13 cellular contexts compared by ENCODE assay signal in the genomic region with DNA sequence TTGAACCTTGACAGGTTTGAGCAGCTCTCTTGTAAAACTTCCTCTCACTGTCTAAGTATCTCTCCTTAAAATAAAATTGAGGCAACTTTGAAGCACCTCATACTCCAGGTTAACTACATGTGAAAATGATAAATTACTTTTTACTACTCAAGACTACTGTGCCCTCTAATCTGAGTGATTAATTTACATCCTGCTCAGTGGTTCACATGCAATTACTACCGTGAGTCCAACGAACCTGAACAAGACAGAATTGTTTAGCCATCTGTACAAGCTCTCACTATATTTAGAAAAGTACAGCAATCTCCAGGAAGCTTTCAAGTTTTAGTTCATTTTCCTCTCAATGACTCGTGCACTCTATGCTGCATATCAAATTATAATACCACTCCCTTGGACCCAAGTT. TPM values are rescaled to one million over a fixed set of nuclear protein-coding genes. Genes with fewer than 3 reads are reported as not detected.
A peak's percentile ranks its signal among the peaks of the same experiment; 100 is the strongest.
DNase-seq lines count a peak whose midpoint lies in the region; ATAC-seq lines count a peak whose summit lies in the region.
"Had no signal": no experiment of that assay in that cellular context is flagged by ENCODE, and none has a peak within 500 bp of the region (broad histone marks: within the 10 kb centered on the region; RNA-seq: fewer than 3 reads in every experiment).

No MANE protein-coding gene starts in this region.

- DNase-seq in HT1080 (ENCODE audit: low read depth) = peak; percentile 21
- peak; percentile 22 for DNase-seq in pons (ENCODE audit: low spot score)
- no peak for DNase-seq in activated naive CD4-positive, alpha-beta T cell (lab: John Stamatoyannopoulos, UW)
- DNase-seq in activated naive CD4-positive, alpha-beta T cell treated with Interleukin-2 at 50 U/mL for 16 hours = no peak
- no peak for DNase-seq in AG08396 (ENCODE audit: low spot score)
- DNase-seq: activated CD8-positive, alpha-beta T cell treated with anti-CD3 and anti-CD28 coated beads, Interleukin-2, amount 10 ng/mL, durations not matched to agents 7 days and 5 days; hypothalamus; MG63; retina; testis had no signal

- ATAC-seq in GM18873 (IDR thresholded peaks at IDR 0.05; ENCODE audit: low FRiP score, unreplicated experiment) = peak; percentile 53
- peak; percentile 48 for ATAC-seq in HG02623 (IDR thresholded peaks at IDR 0.05; ENCODE audit: unreplicated experiment)
- ATAC-seq: activated CD8-positive, alpha-beta T cell treated with anti-CD3 and anti-CD28 coated beads, Interleukin-2, amount 10 ng/mL, durations not matched to agents 7 days and 5 days had no signal

RNA-seq across cellular contexts. Expression of a gene that starts 21.2 kb away (rescaled TPM):
- total RNA-seq in HT1080 (2014; rRNA removed; shearing (Covaris generic)) = 0.53 and 1.3 TPM in 2 replicates
- 2.1 and 4.0 TPM in 2 replicates for polyA plus RNA-seq in HT1080 (2015; cell fraction: cytosol; rRNA removed)
- 8.7 and 10.1 TPM in 2 replicates for polyA plus RNA-seq in HT1080 (2015; cell fraction: nucleus; rRNA removed)
- total RNA-seq: activated CD8-positive, alpha-beta T cell treated with anti-CD3 and anti-CD28 coated beads, Interleukin-2, amount 10 ng/mL, durations not matched to agents 7 days and 5 days; T-helper 1 cell treated with Interleukin-12 subunit alpha and Interleukin-12 subunit beta and Interleukin-4 antibody, amounts not matched to agents 30 ng/mL and 1 ng/mL, for 36 hours had no signal

Comparison
In these comparisons a context has a peak if more than half of its experiments do, and no peak if none do; other contexts are left out.
1. DNase-seq: peak in HT1080 (single experiment) and pons (single experiment); none in activated naive CD4-positive, alpha-beta T cell (0 of 4), activated naive CD4-positive, alpha-beta T cell treated with Interleukin-2 at 50 U/mL for 16 hours (single experiment) and AG08396 (single experiment).